8 cellular contexts compared by ENCODE assay signal in genomic region chr4:87073570-87074470, GRCh38.
DNase-seq lines count a peak whose midpoint lies in the region; ATAC-seq and TF ChIP-seq lines count a peak whose summit lies in the region.

No MANE protein-coding gene starts in this region.

- H3K9me3 ChIP-seq in esophagus squamous epithelium: no peaks in the 10 kb centered on the region

- peaks cover 20 to 93% (median 53%) of the 10 kb centered on the region in 3 donors for H3K4me1 ChIP-seq in esophagus squamous epithelium

- no peak for TF ChIP-seq CTCF in esophagus squamous epithelium (IDR thresholded peaks at IDR 0.05)

- intact Hi-C loops in esophagus squamous epithelium (cut with DNase I) (no loop called here), sciatic nerve (cut with DNase I) (loop anchor here (5.0 kb wide), 1 partner anchor 458 kb away; no protein-coding TSS in a partner anchor)

- 8% methylated on average over 11 of the region's 11 CpGs for WGBS in esophagus squamous epithelium, 2 donors

- no peaks in the 10 kb centered on the region for H3K27me3 ChIP-seq in esophagus squamous epithelium

- H3K36me3 ChIP-seq in esophagus squamous epithelium: no peaks in the 10 kb centered on the region

- ATAC-seq in GM18519 (IDR thresholded peaks at IDR 0.05; ENCODE audit: low FRiP score, unreplicated experiment): peak; percentile 91
- ATAC-seq in HG02840 (IDR thresholded peaks at IDR 0.05; ENCODE audit: low FRiP score, unreplicated experiment): peak; percentile 84
- peak; percentile 78 for ATAC-seq in sciatic nerve

- H3K4me3 ChIP-seq in esophagus squamous epithelium: peak overlapping the region in 1 of 4 donors; percentile 41

- TF ChIP-seq POLR2A in esophagus squamous epithelium (IDR thresholded peaks at IDR 0.05): no peak

- DNase-seq in NCI-H2029 (lab: John Stamatoyannopoulos, UW): peak; percentile 72
- peak; percentile 74 for DNase-seq in activated CD8-positive, alpha-beta memory T cell treated with anti-CD3 and anti-CD28 coated beads for 24 hours
- DNase-seq in esophagus squamous epithelium (lab: John Stamatoyannopoulos, UW): peak; percentile 1
- DNase-seq in sciatic nerve (ENCODE audit: low spot score): no peak
- DNase-seq in HuH-7 (ENCODE audit: low spot score): no peak
- DNase-seq in NCI-H226: no peak

- peak overlapping the region; percentile 24 to 81 (median 56) for H3K27ac ChIP-seq in esophagus squamous epithelium

Comparison
In these comparisons a context has a peak if more than half of its experiments do, and no peak if none do; other contexts are left out.
1. DNase-seq: peak in NCI-H2029 (single experiment), activated CD8-positive, alpha-beta memory T cell treated with anti-CD3 and anti-CD28 coated beads for 24 hours (single experiment) and esophagus squamous epithelium (single experiment); none in sciatic nerve (single experiment), HuH-7 (single experiment) and NCI-H226 (single experiment).
2. Peak in every context shown above with its lines, with median percentiles within 50 percentile points of each other: ATAC-seq.